Comparison of ENCODE assay signal across 1 cellular context in genomic region chr17:9644910-9645751, GRCh38.
TF ChIP-seq lines count a peak whose summit lies in the region.

USP43 (plus strand) TSS chr17:9645517; CDS start chr17:9645633, 116 bp downstream.

TF ChIP-seq in WTC11, 78 proteins besides CTCF, POLR2A, EP300 and RAD21 (continued from another document):
- TF ChIP-seq ARID4B (CRISPR knock-in tag; IDR thresholded peaks at IDR 0.05; ENCODE audit: borderline replicate concordance), result 0 out of 2 replicates have a peak, but pooled peaks have one; percentile 22
- TF ChIP-seq CREM (CRISPR knock-in tag; IDR thresholded peaks at IDR 0.05), result no peak
- no peak for TF ChIP-seq MYBL2 (CRISPR knock-in tag; IDR thresholded peaks at IDR 0.05)
- TF ChIP-seq NR3C1 (CRISPR knock-in tag; conservative IDR thresholded peaks at IDR 0.05; ENCODE audit: low read depth), result no peak
- TF ChIP-seq, protein P1, sequence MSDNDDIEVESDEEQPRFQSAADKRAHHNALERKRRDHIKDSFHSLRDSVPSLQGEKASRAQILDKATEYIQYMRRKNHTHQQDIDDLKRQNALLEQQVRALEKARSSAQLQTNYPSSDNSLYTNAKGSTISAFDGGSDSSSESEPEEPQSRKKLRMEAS (CRISPR knock-in tag; IDR thresholded peaks at IDR 0.05), result peak; percentile 82
- TF ChIP-seq ZNF232 (CRISPR knock-in tag; IDR thresholded peaks at IDR 0.05), result 0 out of 2 replicates have a peak, but pooled peaks have one; percentile 32
- TF ChIP-seq RELA (CRISPR knock-in tag; IDR thresholded peaks at IDR 0.05; ENCODE audit: borderline replicate concordance), result no peak
- TF ChIP-seq ELF4 (CRISPR knock-in tag; IDR thresholded peaks at IDR 0.05; ENCODE audit: low read depth), result no peak
- TF ChIP-seq USF1 (CRISPR knock-in tag; IDR thresholded peaks at IDR 0.05), result peak; percentile 66; the same call in 1 of the 2 replicates
- 0 out of 2 replicates have a peak, but pooled peaks have one; percentile 6 for TF ChIP-seq GABPB1 (CRISPR knock-in tag; IDR thresholded peaks at IDR 0.05)
- TF ChIP-seq MLX (CRISPR knock-in tag; IDR thresholded peaks at IDR 0.05), result 0 out of 2 replicates have a peak, but pooled peaks have one; percentile 32
- no peak for TF ChIP-seq IRF2 (CRISPR knock-in tag; IDR thresholded peaks at IDR 0.05; ENCODE audit: borderline replicate concordance, low read depth)
- TF ChIP-seq, protein P2, sequence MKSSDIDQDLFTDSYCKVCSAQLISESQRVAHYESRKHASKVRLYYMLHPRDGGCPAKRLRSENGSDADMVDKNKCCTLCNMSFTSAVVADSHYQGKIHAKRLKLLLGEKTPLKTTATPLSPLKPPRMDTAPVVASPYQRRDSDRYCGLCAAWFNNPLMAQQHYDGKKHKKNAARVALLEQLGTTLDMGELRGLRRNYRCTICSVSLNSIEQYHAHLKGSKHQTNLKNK (CRISPR knock-in tag; IDR thresholded peaks at IDR 0.05), result no peak
- peak; percentile 4; the same call in 1 of the 2 replicates for TF ChIP-seq SP1 (CRISPR knock-in tag; conservative IDR thresholded peaks at IDR 0.05)
- TF ChIP-seq, protein P3, sequence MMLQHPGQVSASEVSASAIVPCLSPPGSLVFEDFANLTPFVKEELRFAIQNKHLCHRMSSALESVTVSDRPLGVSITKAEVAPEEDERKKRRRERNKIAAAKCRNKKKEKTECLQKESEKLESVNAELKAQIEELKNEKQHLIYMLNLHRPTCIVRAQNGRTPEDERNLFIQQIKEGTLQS (CRISPR knock-in tag; conservative IDR thresholded peaks at IDR 0.05), result no peak
- no peak for TF ChIP-seq NR2C2 (CRISPR knock-in tag; IDR thresholded peaks at IDR 0.05)
- no peak for TF ChIP-seq IRF1 (CRISPR knock-in tag; IDR thresholded peaks at IDR 0.05)
- no peak for TF ChIP-seq ETV6 (CRISPR knock-in tag; IDR thresholded peaks at IDR 0.05)
- no peak for TF ChIP-seq ZNF263 (CRISPR knock-in tag; IDR thresholded peaks at IDR 0.05; ENCODE audit: low read depth)
- TF ChIP-seq ZNF423 (CRISPR knock-in tag; IDR thresholded peaks at IDR 0.05), result peak; percentile 47; the same call in 1 of the 2 replicates
- TF ChIP-seq TEAD4 (CRISPR knock-in tag; IDR thresholded peaks at IDR 0.05), result no peak
TF ChIP-seq in WTC11: peak in this region for 12.
